16 cellular contexts compared by ENCODE assay signal in genomic region chr15:70164156-70164900, GRCh38.
DNase-seq lines count a peak whose midpoint lies in the region; TF ChIP-seq lines count a peak whose summit lies in the region.
"Had no signal": no experiment of that assay in that cellular context is flagged by ENCODE, and none has a peak within 500 bp of the region (broad histone marks: within the 10 kb centered on the region; RNA-seq: fewer than 3 reads in every experiment).

No MANE protein-coding gene starts in this region.

- peaks cover 9 to 57% (median 32%) of the 10 kb centered on the region in 4 donors for H3K4me1 ChIP-seq in tibial artery

- H3K27me3 ChIP-seq in tibial artery: no peaks in the 10 kb centered on the region

- TF ChIP-seq CTCF in tibial artery (IDR thresholded peaks at IDR 0.05): no peak

- intact Hi-C loops in tibial artery (cut with DNase I; ENCODE audit: low total_unique reads): no loop called here

- no peak overlapping the region for H3K4me3 ChIP-seq in tibial artery

- H3K9me3 ChIP-seq in tibial artery: no peaks in the 10 kb centered on the region
- H3K9me3 ChIP-seq: Caco-2 had no signal

- no peaks in the 10 kb centered on the region for H3K36me3 ChIP-seq in tibial artery

- H3K27ac ChIP-seq in tibial artery (peak overlapping the region; percentile 58 to 65), caudate nucleus (ENCODE audit: low read depth, low read length) (no peak overlapping the region)

- DNase-seq in HT1080 (ENCODE audit: low read depth) (peak; percentile 27), RPMI7951 (ENCODE audit: low read depth) (peak; percentile 37), mesenteric fat pad (ENCODE audit: low spot score) (peak; percentile 81), tibial artery (no peak), DMS79 (lab: John Stamatoyannopoulos, UW) (no peak), HPDE6-E6E7 (ENCODE audit: extremely low spot score) (no peak), caudate nucleus (lab: John Stamatoyannopoulos, UW) (no peak)
- DNase-seq: Caco-2; CD4-positive, CD25-positive, alpha-beta regulatory T cell; H7; MV-4-11; NCI-H1417 treated with DMSO at 0.1 percent for 48 hours; NCI-H2029; NCI-H446 treated with DMSO at 0.1 percent for 48 hours; NK-92 treated with Interleukin-12 subunit alpha and Interleukin-12 subunit beta, amount 100 ng/mL, for 24 hours; OCI-M1 had no signal

Comparison
In these comparisons a context has a peak if more than half of its experiments do, and no peak if none do; other contexts are left out.
1. DNase-seq: peak in HT1080 (single experiment), RPMI7951 (single experiment) and mesenteric fat pad (single experiment); none in tibial artery (0 of 2), DMS79 (single experiment), HPDE6-E6E7 (single experiment) and caudate nucleus (0 of 61).